In genomic region chr12:124599074-124599999, GRCh38 we compare ENCODE assay signal across 12 cellular contexts. TPM values are rescaled to one million over a fixed set of nuclear protein-coding genes. Genes with fewer than 3 reads are reported as not detected.
DNase-seq lines count a peak whose midpoint lies in the region; ATAC-seq, FAIRE-seq and TF ChIP-seq lines count a peak whose summit lies in the region.
"Had no signal": no experiment of that assay in that cellular context is flagged by ENCODE, and none has a peak within 500 bp of the region (broad histone marks: within the 10 kb centered on the region; RNA-seq: fewer than 3 reads in every experiment).

No MANE protein-coding gene starts in this region.

- H3K9me3 ChIP-seq in SJSA1 (replicated peaks) = peaks cover 6% of the 10 kb centered on the region

- peak; percentile 25 for TF ChIP-seq CTCF in fibroblast of pulmonary artery (IDR thresholded peaks at IDR 0.05; ENCODE audit: low read length, missing control alignments)

- H3K4me3 ChIP-seq in SJSA1 (no peak overlapping the region), fibroblast of pulmonary artery (replicated peaks; ENCODE audit: low read depth, low read length) (no peak overlapping the region)

- H3K4me1 ChIP-seq in SJSA1 (replicated peaks) = peaks cover 48% of the 10 kb centered on the region

- no peak for FAIRE-seq in urothelium cell line (lab: Jason Lieb, UNC)
- FAIRE-seq: H1 had no signal

- ATAC-seq in left lobe of liver (no peak), GM18868 (IDR thresholded peaks at IDR 0.05; ENCODE audit: unreplicated experiment) (no peak), HG02884 (IDR thresholded peaks at IDR 0.05; ENCODE audit: unreplicated experiment) (no peak)

- DNase-seq in AG08395 (ENCODE audit: low spot score) = peak; percentile 56
- peak; percentile 42 for DNase-seq in EL
- DNase-seq in SJSA1 (ENCODE audit: low read depth in 1 of 2, low spot score in 2 of 2) = peak in 1 of 2 experiments; percentile 51
- DNase-seq in fibroblast of pulmonary artery (ENCODE audit: low read depth) = peak; percentile 48
- no peak for DNase-seq in left lobe of liver (ENCODE audit: low spot score)
- no peak for DNase-seq in urothelium cell line (ENCODE audit: low spot score)
- DNase-seq: activated CD4-positive, alpha-beta T cell treated with anti-CD3 and anti-CD28 coated beads, Interleukin-2, amount 10 ng/mL, durations not matched to agents 7 days and 5 days; DMS 273 treated with DMSO at 0.1 percent for 48 hours; head of caudate nucleus had no signal

- H3K36me3 ChIP-seq in SJSA1 = no peaks in the 10 kb centered on the region

- H3K27ac ChIP-seq in SJSA1 = peak overlapping the region; percentile 19

- H3K27me3 ChIP-seq in SJSA1 (replicated peaks) = no peaks in the 10 kb centered on the region

RNA-seq across cellular contexts. Expression of gene NCOR2, which starts 31.9 kb away (rescaled TPM):
- total RNA-seq in SJSA1 (2014; rRNA removed; shearing (Covaris generic)) = 40.0 and 44.3 TPM in 2 replicates
- total RNA-seq in left lobe of liver = 58.3 TPM

Comparison
In these comparisons a context has a peak if more than half of its experiments do, and no peak if none do; other contexts are left out.
1. DNase-seq: peak in AG08395 (single experiment), EL (single experiment) and fibroblast of pulmonary artery (single experiment); none in left lobe of liver (single experiment) and urothelium cell line (single experiment).